8 cellular contexts compared by ENCODE assay signal in genomic region chr17:44898768-44899073, GRCh38. TPM values are rescaled to one million over a fixed set of nuclear protein-coding genes. Genes with fewer than 3 reads are reported as not detected.
DNase-seq lines count a peak whose midpoint lies in the region; ATAC-seq lines count a peak whose summit lies in the region.

No MANE protein-coding gene starts in this region.

- H3K4me1 Mint-ChIP-seq in activated T-helper 2 cell treated with anti-CD3 and anti-CD28 coated beads, Interferon-gamma antibody, Interleukin-2, Interleukin-4, amounts not matched to agents 10 μg/mL and 5 μg/mL and 100 μg/mL, durations not matched to agents 14 hours and 24 hours and 36 hours (ENCODE audit: low read depth), result peaks cover 17% of the 10 kb centered on the region

- intact Hi-C loops in activated T-helper 2 cell treated with anti-CD3 and anti-CD28 coated beads, Interferon-gamma antibody, Interleukin-2, Interleukin-4, amounts not matched to agents 10 μg/mL and 5 μg/mL and 100 μg/mL, durations not matched to agents 14 hours and 24 hours and 36 hours (cut with micrococcal nuclease), result loop anchor here (5.0 kb wide), 1 partner anchor 234 kb away; the partner anchor contains the start of gene PLCD3

- peaks cover 23 to 44% (median 37%) of the 10 kb centered on the region in 11 experiments for H3K36me3 ChIP-seq in BLaER1 treated with 17β-estradiol and CSF1 and Interleukin-3, amounts not matched to agents 10 nM and 100 nM
- peaks cover 17% of the 10 kb centered on the region for H3K36me3 ChIP-seq in iPS-20b (ENCODE audit: insufficient read depth, low read depth, low read length)

- H3K9me3 ChIP-seq in BLaER1 treated with 17β-estradiol and CSF1 and Interleukin-3, amounts not matched to agents 10 nM and 100 nM (replicated peaks in 1 of 11), result no peaks in the 10 kb centered on the region
- H3K9me3 ChIP-seq in iPS-20b (ENCODE audit: insufficient read depth, low read depth, low read length), result no peaks in the 10 kb centered on the region

- peaks cover 17% of the 10 kb centered on the region for H3K36me3 Mint-ChIP-seq in activated T-helper 2 cell treated with anti-CD3 and anti-CD28 coated beads, Interferon-gamma antibody, Interleukin-2, Interleukin-4, amounts not matched to agents 10 μg/mL and 5 μg/mL and 100 μg/mL, durations not matched to agents 14 hours and 24 hours and 36 hours (ENCODE audit: low read depth)

- H3K27me3 Mint-ChIP-seq in activated T-helper 2 cell treated with anti-CD3 and anti-CD28 coated beads, Interferon-gamma antibody, Interleukin-2, Interleukin-4, amounts not matched to agents 10 μg/mL and 5 μg/mL and 100 μg/mL, durations not matched to agents 14 hours and 24 hours and 36 hours (ENCODE audit: low read depth), result peaks cover 12% of the 10 kb centered on the region

- peaks cover 0 to 38% (median 31%) of the 10 kb centered on the region in 11 experiments; a peak in 17 of 22 replicates for H3K27me3 ChIP-seq in BLaER1 treated with 17β-estradiol and CSF1 and Interleukin-3, amounts not matched to agents 10 nM and 100 nM
- no peaks in the 10 kb centered on the region for H3K27me3 ChIP-seq in iPS-20b (ENCODE audit: insufficient read depth, low read length)

- H3K4me3 Mint-ChIP-seq in activated T-helper 2 cell treated with anti-CD3 and anti-CD28 coated beads, Interferon-gamma antibody, Interleukin-2, Interleukin-4, amounts not matched to agents 10 μg/mL and 5 μg/mL and 100 μg/mL, durations not matched to agents 14 hours and 24 hours and 36 hours (ENCODE audit: low read depth), result peak overlapping the region; percentile 97

- H4K20me1 ChIP-seq in BLaER1 treated with 17β-estradiol and CSF1 and Interleukin-3, amounts not matched to agents 10 nM and 100 nM, result peaks cover 33 to 51% (median 47%) of the 10 kb centered on the region in 11 experiments; a peak in 20 of 22 replicates

- H3K27ac ChIP-seq in BLaER1 treated with 17β-estradiol and CSF1 and Interleukin-3, amounts not matched to agents 10 nM and 100 nM, result peak overlapping the region; percentile 94 to 99 (median 98)
- peak overlapping the region; percentile 90 for H3K27ac ChIP-seq in iPS-20b (ENCODE audit: low read length)

- peak overlapping the region; percentile 89 to 98 (median 95) for H3K9ac ChIP-seq in BLaER1 treated with 17β-estradiol and CSF1 and Interleukin-3, amounts not matched to agents 10 nM and 100 nM
- peak overlapping the region; percentile 96 for H3K9ac ChIP-seq in iPS-20b (ENCODE audit: low read depth, low read length)

- H3K9me3 Mint-ChIP-seq in activated T-helper 2 cell treated with anti-CD3 and anti-CD28 coated beads, Interferon-gamma antibody, Interleukin-2, Interleukin-4, amounts not matched to agents 10 μg/mL and 5 μg/mL and 100 μg/mL, durations not matched to agents 14 hours and 24 hours and 36 hours, result no peaks in the 10 kb centered on the region

- ATAC-seq in HG03571 (IDR thresholded peaks at IDR 0.05; ENCODE audit: unreplicated experiment), result peak; percentile 29
- no peak for ATAC-seq in GM19351 (IDR thresholded peaks at IDR 0.05; ENCODE audit: unreplicated experiment)

- H3K27ac Mint-ChIP-seq in activated T-helper 2 cell treated with anti-CD3 and anti-CD28 coated beads, Interferon-gamma antibody, Interleukin-2, Interleukin-4, amounts not matched to agents 10 μg/mL and 5 μg/mL and 100 μg/mL, durations not matched to agents 14 hours and 24 hours and 36 hours, result peak overlapping the region; percentile 95

- H3K4me3 ChIP-seq in BLaER1 treated with 17β-estradiol and CSF1 and Interleukin-3, amounts not matched to agents 10 nM and 100 nM, result peak overlapping the region; percentile 67 to 97 (median 85)
- peak overlapping the region; percentile 95 for H3K4me3 ChIP-seq in iPS-20b (ENCODE audit: low read length)

- peak overlapping the region; percentile 80 to 99 (median 97) for H3K4me2 ChIP-seq in BLaER1 treated with 17β-estradiol and CSF1 and Interleukin-3, amounts not matched to agents 10 nM and 100 nM

- DNase-seq in activated T-helper 2 cell treated with anti-CD3 and anti-CD28 coated beads, Interferon-gamma antibody, Interleukin-2, Interleukin-4, amounts not matched to agents 10 μg/mL and 5 μg/mL and 100 μg/mL, durations not matched to agents 14 hours and 24 hours and 36 hours (ENCODE audit: low spot score), result no peak
- DNase-seq in stromal cell of bone marrow (ENCODE audit: low read depth) (peak; percentile 9), C1 segment of cervical spinal cord (lab: John Stamatoyannopoulos, UW) (no peak), cortex of kidney (lab: John Stamatoyannopoulos, UW) (no peak)

- peaks cover 21 to 39% (median 25%) of the 10 kb centered on the region in 10 experiments for H3K4me1 ChIP-seq in BLaER1 treated with 17β-estradiol and CSF1 and Interleukin-3, amounts not matched to agents 10 nM and 100 nM
- H3K4me1 ChIP-seq in iPS-20b (ENCODE audit: insufficient read depth, low read length), result no peaks in the 10 kb centered on the region

RNA-seq across cellular contexts. Expression of gene EFTUD2, which starts 0.5 kb away (rescaled TPM):
- total RNA-seq in activated T-helper 2 cell treated with anti-CD3 and anti-CD28 coated beads, Interferon-gamma antibody, Interleukin-2, Interleukin-4, amounts not matched to agents 10 μg/mL and 5 μg/mL and 100 μg/mL, durations not matched to agents 14 hours and 24 hours and 36 hours, result 194 and 215 TPM in 2 replicates

RNA-seq across cellular contexts. Expression of gene GFAP, which starts 16.6 kb away (rescaled TPM):
- 0.34 TPM in 1 of 2 replicates, not detected in the other for total RNA-seq in activated T-helper 2 cell treated with anti-CD3 and anti-CD28 coated beads, Interferon-gamma antibody, Interleukin-2, Interleukin-4, amounts not matched to agents 10 μg/mL and 5 μg/mL and 100 μg/mL, durations not matched to agents 14 hours and 24 hours and 36 hours

RNA-seq across cellular contexts. Expression of gene KIF18B, which starts 48.9 kb away (rescaled TPM):
- total RNA-seq in activated T-helper 2 cell treated with anti-CD3 and anti-CD28 coated beads, Interferon-gamma antibody, Interleukin-2, Interleukin-4, amounts not matched to agents 10 μg/mL and 5 μg/mL and 100 μg/mL, durations not matched to agents 14 hours and 24 hours and 36 hours, result 46.7 and 47.1 TPM in 2 replicates

RNA-seq across cellular contexts. Expression of gene HIGD1B, which starts 51.0 kb away (rescaled TPM):
- total RNA-seq in activated T-helper 2 cell treated with anti-CD3 and anti-CD28 coated beads, Interferon-gamma antibody, Interleukin-2, Interleukin-4, amounts not matched to agents 10 μg/mL and 5 μg/mL and 100 μg/mL, durations not matched to agents 14 hours and 24 hours and 36 hours, result not detected in 2 replicates
